8 cellular contexts compared by ENCODE assay signal in genomic region chr1:67430358-67431155, GRCh38. TPM values are rescaled to one million over a fixed set of nuclear protein-coding genes. Genes with fewer than 3 reads are reported as not detected.
DNase-seq lines count a peak whose midpoint lies in the region; ATAC-seq, FAIRE-seq and TF ChIP-seq lines count a peak whose summit lies in the region.

SERBP1 (minus strand) TSS chr1:67430402; CDS start chr1:67430300, 102 bp downstream.

- H3K27ac ChIP-seq in OCI-LY7 (ENCODE audit: low read depth, low read length, poor library complexity, severe bottlenecking) (peak within 1 kb of the TSS; percentile 96), endothelial cell of umbilical vein (ENCODE audit: insufficient read depth, low read depth, low read length) (peak within 1 kb of the TSS; percentile 75)

- POLR2A ChIA-PET in OCI-LY7 (lab: Charles Lee): interaction anchor here (0.7 to 3.6 kb wide), 9 partner anchors 9 to 1048 kb away, joined by 3 to 20 read pairs (median 5); no protein-coding TSS in a partner anchor
- POLR2A ChIA-PET in endothelial cell of umbilical vein (lab: Charles Lee): interaction anchor here (1.8 kb wide), 1 partner anchor 49 kb away, joined by 4 read pairs; no protein-coding TSS in a partner anchor

- TF ChIP-seq POLR2A in endothelial cell of umbilical vein (IDR thresholded peaks at IDR 0.05; ENCODE audit: low read depth, low read length): no peak

- intact Hi-C loops in OCI-LY7 (cut with micrococcal nuclease; ENCODE audit: unreplicated experiment) (loop anchor here (2.0 to 10.0 kb wide), 9 partner anchors 70 to 1156 kb away; partner anchors contain the start of genes GADD45A and SLC35D1), endothelial cell of umbilical vein (cut with micrococcal nuclease) (loop anchor here (1.0 kb wide), 4 partner anchors 38 to 255 kb away; partner anchors contain the start of gene GADD45A)

- DNase-seq in D341Med (ENCODE audit: low spot score): peak; percentile 92
- DNase-seq in HuH-7.5 (ENCODE audit: low spot score): peak; percentile 73
- DNase-seq in OCI-LY7 (ENCODE audit: low spot score): peak; percentile 99
- peak; percentile 91 for DNase-seq in activated T-cell treated with anti-CD3 and anti-CD28 coated beads for 1 hour (ENCODE audit: low read depth)
- DNase-seq in endothelial cell of umbilical vein (ENCODE audit: low read depth, low spot score): peak; percentile 99
- DNase-seq in middle frontal gyrus (ENCODE audit: extremely low spot score, low spot score): peak; percentile 91
- DNase-seq in stimulated activated CD8-positive, alpha-beta memory T cell treated with anti-CD3 and anti-CD28 coated beads, Interleukin-2, amount 100 ng/mL, for 48 hours (ENCODE audit: low read depth in 2 of 2): peak; percentile 89 to 92

- ATAC-seq in GM21526 (IDR thresholded peaks at IDR 0.05; ENCODE audit: low FRiP score, unreplicated experiment): peak; percentile 84

- H3K4me3 ChIP-seq in OCI-LY7 (ENCODE audit: low read depth, low read length, poor library complexity, severe bottlenecking): peak within 1 kb of the TSS; percentile 99
- peak within 1 kb of the TSS; percentile 92 to 99 (median 93) for H3K4me3 ChIP-seq in endothelial cell of umbilical vein (replicated peaks in 1 of 3; ENCODE audit: insufficient read depth in 1 of 3, low read depth in 1 of 3, low read length in 3 of 3)

- H2AFZ ChIP-seq in OCI-LY7 (ENCODE audit: low read length): peak within 1 kb of the TSS; percentile 95
- H2AFZ ChIP-seq in endothelial cell of umbilical vein (ENCODE audit: low read depth, low read length): peak within 1 kb of the TSS; percentile 68

- H3K4me2 ChIP-seq in OCI-LY7 (ENCODE audit: low read length) (peak within 1 kb of the TSS; percentile 92), endothelial cell of umbilical vein (ENCODE audit: insufficient read depth, low read length) (peak within 1 kb of the TSS; percentile 99)

- TF ChIP-seq CTCF in OCI-LY7 (conservative IDR thresholded peaks at IDR 0.05; ENCODE audit: low read length) (no peak; the same call in 1 of the 2 replicates), endothelial cell of umbilical vein (IDR thresholded peaks at IDR 0.05; ENCODE audit: extremely low read depth in 1 of 2, insufficient read depth in 1 of 2, low read depth in 1 of 2, low read length in 2 of 2) (no peak)

- peak within 1 kb of the TSS; percentile 95 for H3K9ac ChIP-seq in endothelial cell of umbilical vein (replicated peaks; ENCODE audit: extremely low read depth, insufficient read depth, low read length)

- H3K9me1 ChIP-seq in endothelial cell of umbilical vein (replicated peaks; ENCODE audit: control insufficient read depth, extremely low read depth, insufficient read depth, low read length): no peaks in the 10 kb centered on the region

- H4K20me1 ChIP-seq in OCI-LY7 (ENCODE audit: insufficient read depth, low read length): peaks cover 37% of the 10 kb centered on the region
- H4K20me1 ChIP-seq in endothelial cell of umbilical vein (replicated peaks; ENCODE audit: control insufficient read depth, extremely low read depth, insufficient read depth, low read length): peaks cover 23% of the 10 kb centered on the region

- dilution Hi-C loops in endothelial cell of umbilical vein (cut with MboI; ENCODE audit: extremely low pct_ligation_motif_present, low sequenced_read_pairs): no loop called here

- no TSS peak for BruUV-seq in OCI-LY7 (replicated peaks; lab: Mats Ljungman, UMichigan)
- TSS peak; percentile 74 for BruUV-seq in endothelial cell of umbilical vein (replicated peaks; lab: Mats Ljungman, UMichigan)

- H3K79me2 ChIP-seq in OCI-LY7 (ENCODE audit: insufficient read depth, low read depth, low read length) (peaks cover 68% of the 10 kb centered on the region), endothelial cell of umbilical vein (ENCODE audit: control insufficient read depth, insufficient read depth, low read length) (peaks cover 46% of the 10 kb centered on the region)

- H3K4me1 ChIP-seq in OCI-LY7 (ENCODE audit: insufficient read depth, low read length, poor library complexity, severe bottlenecking): peaks cover 38% of the 10 kb centered on the region
- H3K4me1 ChIP-seq in endothelial cell of umbilical vein (ENCODE audit: control insufficient read depth, extremely low read depth, insufficient read depth, low read length): peaks cover 27% of the 10 kb centered on the region

- peak; percentile 85 for FAIRE-seq in endothelial cell of umbilical vein (lab: Jason Lieb, UNC)

- no peaks in the 10 kb centered on the region for H3K9me3 ChIP-seq in OCI-LY7 (ENCODE audit: low read length)
- H3K9me3 ChIP-seq in endothelial cell of umbilical vein (replicated peaks; ENCODE audit: control insufficient read depth, insufficient read depth, low read length): no peaks in the 10 kb centered on the region

- peaks cover 44% of the 10 kb centered on the region for H3K36me3 ChIP-seq in OCI-LY7 (ENCODE audit: insufficient read depth, low read length)
- H3K36me3 ChIP-seq in endothelial cell of umbilical vein (ENCODE audit: control insufficient read depth in 2 of 2, extremely low read depth in 1 of 2, insufficient read depth in 2 of 2, low read length in 2 of 2): peaks cover 2 to 4% of the 10 kb centered on the region in 2 experiments

- no peaks in the 10 kb centered on the region for H3K27me3 ChIP-seq in endothelial cell of umbilical vein (ENCODE audit: control insufficient read depth in 2 of 2, insufficient read depth in 2 of 2, low read length in 2 of 2)

- CTCF ChIA-PET in OCI-LY7 (lab: Charles Lee; ENCODE audit: unreplicated experiment) (no interaction called here), endothelial cell of umbilical vein (lab: Charles Lee) (interaction anchor here (1.0 to 5.0 kb wide), 9 partner anchors 14 to 216 kb away, joined by 3 to 47 read pairs (median 5); no protein-coding TSS in a partner anchor)

- H3K9me2 ChIP-seq in OCI-LY7 (ENCODE audit: insufficient read depth, low read length): no peaks in the 10 kb centered on the region

TF ChIP-seq in endothelial cell of umbilical vein, 7 proteins besides CTCF, POLR2A, EP300 and RAD21:
- peak; percentile 86 for TF ChIP-seq MAX (IDR thresholded peaks at IDR 0.05; ENCODE audit: insufficient read depth, insufficient read length)
- TF ChIP-seq JUN (IDR thresholded peaks at IDR 0.05; ENCODE audit: borderline replicate concordance, insufficient read depth, insufficient read length, low read depth): no peak
- TF ChIP-seq MYC (IDR thresholded peaks at IDR 0.05; ENCODE audit: low read depth, low read length): peak; percentile 29
- no peak for TF ChIP-seq EZH2 (IDR thresholded peaks at IDR 0.05; ENCODE audit: borderline replicate concordance, low read depth, low read length, severe bottlenecking)
- no peak for TF ChIP-seq GATA2 (IDR thresholded peaks at IDR 0.05; ENCODE audit: insufficient read depth, insufficient read length, low read depth, low read length)
- TF ChIP-seq FOS (IDR thresholded peaks at IDR 0.05; ENCODE audit: borderline replicate concordance, insufficient read depth, low read length): no peak
- no peak for TF ChIP-seq POLR2AphosphoS5 (IDR thresholded peaks at IDR 0.05; ENCODE audit: insufficient read depth, low read depth, low read length)

RNA-seq across cellular contexts. Expression of gene SERBP1, which starts in this region (rescaled TPM):
- 270 and 443 TPM in 2 replicates for total RNA-seq in OCI-LY7 (2014; rRNA removed; shearing (Covaris generic))
- 369 and 410 TPM in 2 replicates for total RNA-seq in OCI-LY7 (2022)
- total RNA-seq in endothelial cell of umbilical vein: 290 and 293 TPM in 2 replicates
- polyA plus RNA-seq in endothelial cell of umbilical vein: 90.8 and 145 TPM in 2 replicates
- 185 and 226 TPM in 2 replicates for polyA plus RNA-seq in endothelial cell of umbilical vein (2011; cell fraction: cytosol; rRNA removed)
- polyA plus RNA-seq in endothelial cell of umbilical vein (2011; cell fraction: nucleus; rRNA removed): 72.9 and 137 TPM in 2 replicates
- polyA plus RNA-seq in endothelial cell of umbilical vein (2012): 213 and 278 TPM in 2 replicates
- polyA minus RNA-seq in endothelial cell of umbilical vein: 89.1 and 127 TPM in 2 replicates
- 205 TPM for polyA minus RNA-seq in endothelial cell of umbilical vein (2011; cell fraction: cytosol; rRNA and poly(A)+ RNA removed)
- 56.9 and 65.7 TPM in 2 replicates for polyA minus RNA-seq in endothelial cell of umbilical vein (2011; cell fraction: nucleus; rRNA and poly(A)+ RNA removed)

Comparison
In these comparisons a context has a peak if more than half of its experiments do, and no peak if none do; other contexts are left out.
1. Peak in every context shown above with its lines: DNase-seq, ATAC-seq, H3K4me3 ChIP-seq and H3K27ac ChIP-seq.